ENCODE assay signal across 12 cellular contexts in genomic region chr7:128838981-128839731, GRCh38. TPM values are rescaled to one million over a fixed set of nuclear protein-coding genes. Genes with fewer than 3 reads are reported as not detected.
A peak's percentile ranks its signal among the peaks of the same experiment; 100 is the strongest.
DNase-seq lines count a peak whose midpoint lies in the region; ATAC-seq and TF ChIP-seq lines count a peak whose summit lies in the region.
"Had no signal": no experiment of that assay in that cellular context is flagged by ENCODE, and none has a peak within 500 bp of the region (broad histone marks: within the 10 kb centered on the region; RNA-seq: fewer than 3 reads in every experiment).

No MANE protein-coding gene starts in this region.

- CTCF ChIA-PET in CD8-positive, alpha-beta T cell (lab: Charles Lee) = interaction anchor here (2.3 kb wide), 1 partner anchor 44 kb away, joined by 5 read pairs; no protein-coding TSS in a partner anchor

- H3K27me3 ChIP-seq in left ventricle myocardium inferior (ENCODE audit: low read depth) = no peaks in the 10 kb centered on the region
- no peaks in the 10 kb centered on the region for H3K27me3 ChIP-seq in neuronal stem cell (ENCODE audit: control insufficient read depth in 3 of 3, insufficient read depth in 3 of 3, low read depth in 1 of 3, low read length in 3 of 3)
- no peaks in the 10 kb centered on the region for H3K27me3 ChIP-seq in CD8-positive, alpha-beta T cell (ENCODE audit: insufficient read depth, low read length)
- H3K27me3 ChIP-seq: BLaER1 treated with 17β-estradiol and CSF1 and Interleukin-3, amounts not matched to agents 10 nM and 100 nM had no signal

- no peak for TF ChIP-seq CTCF in left ventricle myocardium inferior (IDR thresholded peaks at IDR 0.05; ENCODE audit: borderline replicate concordance)
- TF ChIP-seq CTCF in CD8-positive, alpha-beta T cell (IDR thresholded peaks at IDR 0.05) = no peak

- H3K36me3 Mint-ChIP-seq in CD8-positive, alpha-beta T cell = no peaks in the 10 kb centered on the region

- H3K14ac ChIP-seq in neuronal stem cell (ENCODE audit: low read length) = no peak overlapping the region

- no peaks in the 10 kb centered on the region for H3K4me1 Mint-ChIP-seq in CD8-positive, alpha-beta T cell (ENCODE audit: low read depth)

- no peak overlapping the region for H3K4me3 Mint-ChIP-seq in CD8-positive, alpha-beta T cell

- H3K27ac Mint-ChIP-seq in CD8-positive, alpha-beta T cell = no peak overlapping the region

- POLR2A ChIA-PET in CD8-positive, alpha-beta T cell (lab: Charles Lee) = no interaction called here

- no peak overlapping the region for H3K9ac ChIP-seq in neuronal stem cell (ENCODE audit: low read depth, low read length, poor library complexity)
- H3K9ac ChIP-seq: BLaER1 treated with 17β-estradiol and CSF1 and Interleukin-3, amounts not matched to agents 10 nM and 100 nM had no signal

- H3K27ac ChIP-seq in left ventricle myocardium inferior (replicated peaks) (peak overlapping the region; percentile 96), neuronal stem cell (replicated peaks; ENCODE audit: low read length) (no peak overlapping the region), temporal lobe (ENCODE audit: low read depth, low read length) (peak overlapping the region; percentile 8)
- H3K27ac ChIP-seq in CD8-positive, alpha-beta T cell (ENCODE audit: low read depth, low read length) = no peak overlapping the region
- H3K27ac ChIP-seq: BLaER1 treated with 17β-estradiol and CSF1 and Interleukin-3, amounts not matched to agents 10 nM and 100 nM had no signal

- H2BK5ac ChIP-seq in neuronal stem cell (ENCODE audit: low read length) = no peak overlapping the region

- H3K36me3 ChIP-seq in left ventricle myocardium inferior (peaks cover 94% of the 10 kb centered on the region), neuronal stem cell (replicated peaks in 1 of 2; ENCODE audit: control insufficient read depth in 2 of 2, insufficient read depth in 2 of 2, low read length in 2 of 2) (peaks cover 0 to 80% of the 10 kb centered on the region in 2 donors)
- H3K36me3 ChIP-seq in CD8-positive, alpha-beta T cell (ENCODE audit: insufficient read depth, low read length) = no peaks in the 10 kb centered on the region
- H3K36me3 ChIP-seq: BLaER1 treated with 17β-estradiol and CSF1 and Interleukin-3, amounts not matched to agents 10 nM and 100 nM had no signal

- H3K18ac ChIP-seq in neuronal stem cell (ENCODE audit: low read length) = no peak overlapping the region

- WGBS in neuronal stem cell (ENCODE audit: extremely low coverage in 2 of 2, insufficient read length in 2 of 2, insufficient replicate concordance in 1 of 2), 2 donors = no CpG with 5 or more reads among the region's 17 CpGs

- H2BK15ac ChIP-seq in neuronal stem cell (ENCODE audit: low read length) = no peak overlapping the region

- H3K9me3 ChIP-seq in left ventricle myocardium inferior (replicated peaks) = no peaks in the 10 kb centered on the region
- no peaks in the 10 kb centered on the region for H3K9me3 ChIP-seq in neuronal stem cell (replicated peaks in 1 of 2; ENCODE audit: control insufficient read depth in 2 of 2, insufficient read depth in 1 of 2, low read depth in 1 of 2, low read length in 2 of 2)
- no peaks in the 10 kb centered on the region for H3K9me3 ChIP-seq in CD8-positive, alpha-beta T cell (ENCODE audit: low read length)
- H3K9me3 ChIP-seq: BLaER1 treated with 17β-estradiol and CSF1 and Interleukin-3, amounts not matched to agents 10 nM and 100 nM had no signal

- H2AFZ ChIP-seq in neuronal stem cell (ENCODE audit: low read length) = no peak overlapping the region

- no peaks in the 10 kb centered on the region for H3K27me3 Mint-ChIP-seq in CD8-positive, alpha-beta T cell (ENCODE audit: low read depth)

- H4K91ac ChIP-seq in neuronal stem cell (ENCODE audit: low read depth, low read length, poor library complexity) = no peak overlapping the region

- H3K4me1 ChIP-seq in left ventricle myocardium inferior = peaks cover 68% of the 10 kb centered on the region
- peaks cover under 1 to 1% of the 10 kb centered on the region in 2 donors for H3K4me1 ChIP-seq in neuronal stem cell (ENCODE audit: control insufficient read depth in 2 of 2, insufficient read depth in 1 of 2, low read depth in 1 of 2, low read length in 2 of 2)
- H3K4me1 ChIP-seq in CD8-positive, alpha-beta T cell (ENCODE audit: insufficient read depth, low read length) = no peaks in the 10 kb centered on the region

- no peak overlapping the region for H2AK5ac ChIP-seq in neuronal stem cell (ENCODE audit: low read depth, low read length)

- no peak overlapping the region for H3K4me3 ChIP-seq in left ventricle myocardium inferior
- H3K4me3 ChIP-seq in neuronal stem cell (ENCODE audit: low read length in 2 of 2) = no peak overlapping the region
- no peak overlapping the region for H3K4me3 ChIP-seq in CD8-positive, alpha-beta T cell (ENCODE audit: low read depth, low read length)
- H3K4me3 ChIP-seq: BLaER1 treated with 17β-estradiol and CSF1 and Interleukin-3, amounts not matched to agents 10 nM and 100 nM had no signal

- H3K4me2 ChIP-seq in neuronal stem cell (ENCODE audit: insufficient read depth, low read length, poor library complexity, severe bottlenecking) = no peak overlapping the region
- H3K4me2 ChIP-seq: BLaER1 treated with 17β-estradiol and CSF1 and Interleukin-3, amounts not matched to agents 10 nM and 100 nM had no signal

- no peak overlapping the region for H2BK12ac ChIP-seq in neuronal stem cell (ENCODE audit: low read length)

- peak; percentile 50 for DNase-seq in Right ventricle myocardium inferior (ENCODE audit: missing footprints)
- DNase-seq in cardiac septum (ENCODE audit: low spot score) = no peak
- peak; percentile 13 for DNase-seq in left ventricle myocardium inferior
- DNase-seq in neuronal stem cell (ENCODE audit: low spot score) = no peak
- DNase-seq in CD8-positive, alpha-beta T cell = no peak
- no peak for DNase-seq in sciatic nerve (ENCODE audit: low spot score)
- DNase-seq: NCI-H1930, NCI-H2171 treated with DMSO at 0.1 percent for 48 hours, NCI-H82 had no signal

- ATAC-seq in Right ventricle myocardium inferior (no peak), GM19328 (IDR thresholded peaks at IDR 0.05; ENCODE audit: unreplicated experiment) (no peak), sciatic nerve (no peak)
- ATAC-seq in CD8-positive, alpha-beta T cell = no peak

- no peak overlapping the region for H2BK120ac ChIP-seq in neuronal stem cell (ENCODE audit: low read depth, low read length)

- peak overlapping the region; percentile 43 for H3K23ac ChIP-seq in neuronal stem cell (ENCODE audit: low read depth, low read length, poor library complexity)

- no peaks in the 10 kb centered on the region for H3K9me3 Mint-ChIP-seq in CD8-positive, alpha-beta T cell

- peaks cover 15% of the 10 kb centered on the region for H3K79me1 ChIP-seq in neuronal stem cell (ENCODE audit: low read depth, low read length)

- no peak overlapping the region for H4K8ac ChIP-seq in neuronal stem cell (ENCODE audit: low read depth, low read length)

- H3K4ac ChIP-seq in neuronal stem cell (ENCODE audit: low read length) = no peak overlapping the region

- intact Hi-C loops in Right ventricle myocardium inferior (cut with DNase I) = no loop called here
- intact Hi-C loops in cardiac septum (cut with DNase I) = no loop called here
- intact Hi-C loops in left ventricle myocardium inferior (cut with micrococcal nuclease) = no loop called here
- intact Hi-C loops in CD8-positive, alpha-beta T cell (cut with DNase I, micrococcal nuclease) = no loop called here
- intact Hi-C loops in sciatic nerve (cut with DNase I) = no loop called here

RNA-seq across cellular contexts. Expression of gene FLNC, which starts 8.9 kb away (rescaled TPM):
- 905 TPM for total RNA-seq in Right ventricle myocardium inferior
- 1,261 TPM for total RNA-seq in cardiac septum
- total RNA-seq in left ventricle myocardium inferior = 839 TPM
- 17.5 TPM for polyA plus RNA-seq in neuronal stem cell (2013, experiment 1 of 2)
- 17.4 TPM for polyA plus RNA-seq in neuronal stem cell (2013, experiment 2 of 2)
- total RNA-seq in temporal lobe = 4.2 TPM
- total RNA-seq in CD8-positive, alpha-beta T cell = under 1 TPM in 1 of 2 experiments, not detected in 1; 0.03 TPM
- total RNA-seq in sciatic nerve = 11.7 TPM

RNA-seq across cellular contexts. Expression of gene ATP6V1F, which starts 23.5 kb away (rescaled TPM):
- total RNA-seq in Right ventricle myocardium inferior (128 TPM), cardiac septum (80.0 TPM), left ventricle myocardium inferior (101 TPM), temporal lobe (57.0 TPM), sciatic nerve (89.6 TPM)
- polyA plus RNA-seq in neuronal stem cell (2013, experiment 1 of 2) = 216 TPM
- 208 TPM for polyA plus RNA-seq in neuronal stem cell (2013, experiment 2 of 2)
- 10 to 100 TPM; 54.8 to 59.3 TPM for total RNA-seq in CD8-positive, alpha-beta T cell

RNA-seq across cellular contexts. Expression of gene CCDC136, which starts 47.4 kb away (rescaled TPM):
- total RNA-seq in Right ventricle myocardium inferior (6.3 TPM), cardiac septum (14.5 TPM), left ventricle myocardium inferior (8.2 TPM), temporal lobe (40.6 TPM), sciatic nerve (5.9 TPM)
- 59.8 TPM for polyA plus RNA-seq in neuronal stem cell (2013, experiment 1 of 2)
- polyA plus RNA-seq in neuronal stem cell (2013, experiment 2 of 2) = 63.1 TPM
- 1 to 10 TPM; 4.8 to 5.8 TPM for total RNA-seq in CD8-positive, alpha-beta T cell

Comparison
In these comparisons a context has a peak if more than half of its experiments do, and no peak if none do; other contexts are left out.
1. DNase-seq: peak in Right ventricle myocardium inferior (single experiment) and left ventricle myocardium inferior (single experiment); none in cardiac septum (single experiment), neuronal stem cell (single experiment), CD8-positive, alpha-beta T cell (0 of 7) and sciatic nerve (single experiment).
2. H3K27ac ChIP-seq: peak in left ventricle myocardium inferior (single experiment) and temporal lobe (single experiment); none in neuronal stem cell (single experiment) and CD8-positive, alpha-beta T cell (single experiment).
3. RNA of gene FLNC, which starts 8.9 kb away (total RNA-seq): 1,261 TPM in cardiac septum (single experiment), 905 TPM in Right ventricle myocardium inferior (single experiment) and 839 TPM in left ventricle myocardium inferior (single experiment); 11.7 TPM in sciatic nerve (single experiment), 4.2 TPM in temporal lobe (single experiment) and 0.03 TPM in CD8-positive, alpha-beta T cell; every median in the first group is over 10 times any median in the second.